Comparison of ENCODE assay signal across 15 cellular contexts in the genomic region with DNA sequence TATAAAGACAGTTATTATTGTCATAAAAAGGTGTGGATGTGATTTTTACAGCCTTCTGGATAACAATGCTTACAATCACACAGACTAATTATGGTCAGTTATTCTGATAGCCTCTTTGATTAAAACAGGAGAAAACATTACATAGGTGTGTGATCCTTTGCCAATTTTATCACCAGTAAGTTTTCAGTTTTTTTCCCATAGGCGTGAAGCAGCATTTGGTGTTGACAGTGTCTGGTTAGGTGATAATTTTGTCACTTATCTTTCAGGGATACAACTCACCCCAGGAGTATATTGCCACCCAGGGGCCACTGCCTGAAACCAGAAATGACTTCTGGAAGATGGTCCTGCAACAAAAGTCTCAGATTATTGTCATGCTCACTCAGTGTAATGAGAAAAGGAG.
DNase-seq lines count a peak whose midpoint lies in the region; ATAC-seq lines count a peak whose summit lies in the region.
"Had no signal": no experiment of that assay in that cellular context is flagged by ENCODE, and none has a peak within 500 bp of the region (broad histone marks: within the 10 kb centered on the region; RNA-seq: fewer than 3 reads in every experiment).

No MANE protein-coding gene starts in this region.

- peak; percentile 61 for DNase-seq in activated CD4-positive, alpha-beta T cell treated with anti-CD3 and anti-CD28 coated beads for 36 hours
- DNase-seq in activated CD4-positive, alpha-beta T cell treated with anti-CD3 and anti-CD28 coated beads for 1 hour, result no peak
- peak; percentile 77 for DNase-seq in activated CD4-positive, alpha-beta T cell treated with anti-CD3 and anti-CD28 coated beads, Interleukin-2, amount 10 ng/mL, durations not matched to agents 24 days and 14 days
- no peak for DNase-seq in left cardiac atrium
- no peak for DNase-seq in epidermal melanocyte (ENCODE audit: insufficient read length, low spot score)
- DNase-seq: erythroblast, H7, NCI-H1417 treated with DMSO at 0.1 percent for 48 hours, occipital lobe, uterus had no signal

- no peak overlapping the region for H3K4me3 ChIP-seq in mucosa of rectum (ENCODE audit: low read length in 2 of 2)
- H3K4me3 ChIP-seq: uterus had no signal

- peaks cover 6% of the 10 kb centered on the region for H3K36me3 Mint-ChIP-seq in activated CD4-positive, alpha-beta T cell treated with anti-CD3 and anti-CD28 coated beads for 36 hours (ENCODE audit: low read depth)
- H3K36me3 Mint-ChIP-seq in activated CD4-positive, alpha-beta T cell treated with anti-CD3 and anti-CD28 coated beads, Interleukin-2, amount 10 ng/mL, durations not matched to agents 24 days and 14 days (ENCODE audit: low read depth), result peaks cover 35% of the 10 kb centered on the region

- peaks cover 28% of the 10 kb centered on the region for H3K4me1 Mint-ChIP-seq in activated CD4-positive, alpha-beta T cell treated with anti-CD3 and anti-CD28 coated beads for 36 hours
- peaks cover 20% of the 10 kb centered on the region for H3K4me1 Mint-ChIP-seq in activated CD4-positive, alpha-beta T cell treated with anti-CD3 and anti-CD28 coated beads, Interleukin-2, amount 10 ng/mL, durations not matched to agents 24 days and 14 days
- H3K4me1 Mint-ChIP-seq: central memory CD8-positive, alpha-beta T cell had no signal

- H3K4me1 ChIP-seq in mucosa of rectum (ENCODE audit: control insufficient read depth in 2 of 2, insufficient read depth in 2 of 2, low read length in 2 of 2), result peaks cover 6 to 20% of the 10 kb centered on the region in 2 donors
- H3K4me1 ChIP-seq: uterus had no signal

- CTCF ChIA-PET in activated CD4-positive, alpha-beta T cell treated with anti-CD3 and anti-CD28 coated beads for 36 hours (lab: Charles Lee), result interaction anchor here (1.0 to 11.6 kb wide), 2 partner anchors 38 to 50 kb away, joined by 3 to 345 read pairs; no protein-coding TSS in a partner anchor

- no peaks in the 10 kb centered on the region for H3K9me3 ChIP-seq in mucosa of rectum (ENCODE audit: control insufficient read depth in 2 of 2, low read length in 2 of 2)
- H3K9me3 ChIP-seq: uterus had no signal

- H3K9me3 Mint-ChIP-seq in activated CD4-positive, alpha-beta T cell treated with anti-CD3 and anti-CD28 coated beads for 36 hours (ENCODE audit: low read depth), result no peaks in the 10 kb centered on the region
- H3K9me3 Mint-ChIP-seq in activated CD4-positive, alpha-beta T cell treated with anti-CD3 and anti-CD28 coated beads, Interleukin-2, amount 10 ng/mL, durations not matched to agents 24 days and 14 days, result no peaks in the 10 kb centered on the region
- H3K9me3 Mint-ChIP-seq: central memory CD8-positive, alpha-beta T cell had no signal

- no peak overlapping the region for H3K9ac ChIP-seq in mucosa of rectum (ENCODE audit: low read depth in 1 of 2, low read length in 2 of 2)

- peak; percentile 59 for ATAC-seq in activated CD4-positive, alpha-beta T cell treated with anti-CD3 and anti-CD28 coated beads for 36 hours
- ATAC-seq in HG03442 (IDR thresholded peaks at IDR 0.05; ENCODE audit: unreplicated experiment) (peak; percentile 39), left cardiac atrium (no peak), HG03469 (IDR thresholded peaks at IDR 0.05; ENCODE audit: unreplicated experiment) (no peak)
- ATAC-seq: activated CD4-positive, CD25-positive, alpha-beta regulatory T cell treated with anti-CD3 and anti-CD28 coated beads, Interleukin-2, amount 50 U/mL, for 24 hours had no signal

- intact Hi-C loops in activated CD4-positive, alpha-beta T cell treated with anti-CD3 and anti-CD28 coated beads for 36 hours (cut with DNase I, micrococcal nuclease), result loop anchor here (1.0 to 5.0 kb wide), 2 partner anchors 48 to 358 kb away; a partner anchor contains a TSS
- intact Hi-C loops in activated CD4-positive, alpha-beta T cell treated with anti-CD3 and anti-CD28 coated beads, Interleukin-2, amount 10 ng/mL, durations not matched to agents 24 days and 14 days (cut with micrococcal nuclease), result loop anchor here (1.0 to 5.0 kb wide), 2 partner anchors 48 to 353 kb away; no protein-coding TSS in a partner anchor
- intact Hi-C loops in left cardiac atrium (cut with DNase I), result no loop called here

- H3K4me3 Mint-ChIP-seq in activated CD4-positive, alpha-beta T cell treated with anti-CD3 and anti-CD28 coated beads for 36 hours, result no peak overlapping the region
- H3K4me3 Mint-ChIP-seq in activated CD4-positive, alpha-beta T cell treated with anti-CD3 and anti-CD28 coated beads, Interleukin-2, amount 10 ng/mL, durations not matched to agents 24 days and 14 days, result no peak overlapping the region
- H3K4me3 Mint-ChIP-seq: central memory CD8-positive, alpha-beta T cell had no signal

- peaks cover 3 to 7% of the 10 kb centered on the region in 2 donors for H3K36me3 ChIP-seq in mucosa of rectum (ENCODE audit: control insufficient read depth in 2 of 2, insufficient read depth in 2 of 2, low read length in 2 of 2)
- H3K36me3 ChIP-seq: uterus had no signal

- peaks cover 2% of the 10 kb centered on the region for H3K27me3 Mint-ChIP-seq in activated CD4-positive, alpha-beta T cell treated with anti-CD3 and anti-CD28 coated beads for 36 hours
- H3K27me3 Mint-ChIP-seq in activated CD4-positive, alpha-beta T cell treated with anti-CD3 and anti-CD28 coated beads, Interleukin-2, amount 10 ng/mL, durations not matched to agents 24 days and 14 days, result no peaks in the 10 kb centered on the region

- H3K27me3 ChIP-seq in mucosa of rectum (ENCODE audit: control insufficient read depth in 2 of 2, insufficient read depth in 2 of 2, low read length in 2 of 2), result no peaks in the 10 kb centered on the region
- H3K27me3 ChIP-seq: uterus had no signal

- POLR2A ChIA-PET in activated CD4-positive, alpha-beta T cell treated with anti-CD3 and anti-CD28 coated beads for 36 hours (lab: Charles Lee), result no interaction called here

- H3K27ac Mint-ChIP-seq in activated CD4-positive, alpha-beta T cell treated with anti-CD3 and anti-CD28 coated beads for 36 hours, result no peak overlapping the region
- H3K27ac Mint-ChIP-seq in activated CD4-positive, alpha-beta T cell treated with anti-CD3 and anti-CD28 coated beads, Interleukin-2, amount 10 ng/mL, durations not matched to agents 24 days and 14 days, result peak overlapping the region; percentile 24

- peak overlapping the region; percentile 35 to 56 for H3K27ac ChIP-seq in mucosa of rectum (ENCODE audit: low read depth in 2 of 2, low read length in 2 of 2)
- H3K27ac ChIP-seq: uterus had no signal

Comparison
In these comparisons a context has a peak if more than half of its experiments do, and no peak if none do; other contexts are left out.
1. DNase-seq: peak in activated CD4-positive, alpha-beta T cell treated with anti-CD3 and anti-CD28 coated beads for 36 hours (single experiment) and activated CD4-positive, alpha-beta T cell treated with anti-CD3 and anti-CD28 coated beads, Interleukin-2, amount 10 ng/mL, durations not matched to agents 24 days and 14 days (single experiment); none in activated CD4-positive, alpha-beta T cell treated with anti-CD3 and anti-CD28 coated beads for 1 hour (single experiment), left cardiac atrium (single experiment) and epidermal melanocyte (single experiment).
2. ATAC-seq: peak in activated CD4-positive, alpha-beta T cell treated with anti-CD3 and anti-CD28 coated beads for 36 hours (single experiment) and HG03442 (single experiment); none in left cardiac atrium (0 of 2) and HG03469 (single experiment).
3. intact Hi-C loops: an anchor here in activated CD4-positive, alpha-beta T cell treated with anti-CD3 and anti-CD28 coated beads for 36 hours (1.0 to 5.0 kb wide) and activated CD4-positive, alpha-beta T cell treated with anti-CD3 and anti-CD28 coated beads, Interleukin-2, amount 10 ng/mL, durations not matched to agents 24 days and 14 days (1.0 to 5.0 kb wide); none called in left cardiac atrium.